In the genomic region with DNA sequence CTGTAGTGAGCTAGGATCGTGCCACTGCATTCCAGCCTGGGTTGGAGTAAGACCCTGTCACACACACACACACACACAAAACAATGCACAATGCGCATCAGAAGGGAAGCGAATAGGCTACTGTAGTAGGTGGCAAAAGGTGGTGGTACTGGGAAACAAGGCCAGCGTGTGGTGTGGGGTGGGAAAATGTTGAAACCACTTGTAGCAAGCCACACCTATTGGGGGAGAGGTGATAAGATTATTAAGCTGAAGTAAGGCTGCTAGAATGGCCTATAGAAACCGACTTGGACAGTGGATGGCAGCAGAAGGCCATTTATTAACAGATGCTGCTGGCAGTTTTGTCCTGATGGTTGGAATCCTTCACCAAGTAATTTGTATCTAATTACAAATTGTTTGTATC, we compare ENCODE assay signal across 8 cellular contexts. TPM values are rescaled to one million over a fixed set of nuclear protein-coding genes. Genes with fewer than 3 reads are reported as not detected.
DNase-seq lines count a peak whose midpoint lies in the region; TF ChIP-seq lines count a peak whose summit lies in the region.

No MANE protein-coding gene starts in this region.

- DNase-seq in AG04449 (ENCODE audit: low read depth, low spot score) (no peak), GM12865 (ENCODE audit: low read depth) (peak; percentile 40), WERI-Rb-1 (no peak), kidney glomerular epithelial cell (lab: John Stamatoyannopoulos, UW) (peak; percentile 22), inferior parietal cortex (ENCODE audit: extremely low spot score) (no peak), ureter (ENCODE audit: low spot score) (no peak), C1 segment of cervical spinal cord (lab: John Stamatoyannopoulos, UW) (no peak), CD1c-positive myeloid dendritic cell (ENCODE audit: extremely low spot score) (no peak)

- POLR2A ChIA-PET in AG04449 (lab: Yijun Ruan, JAX): no interaction called here

- CTCF ChIA-PET in AG04449 (lab: Yijun Ruan, JAX): interaction anchor here (0.7 to 5.3 kb wide), 6 partner anchors 8 to 166 kb away, joined by 3 to 34 read pairs (median 4); no protein-coding TSS in a partner anchor

- no peaks in the 10 kb centered on the region for H3K27me3 ChIP-seq in WERI-Rb-1 (ENCODE audit: insufficient read depth, low read depth, severe bottlenecking)

- TF ChIP-seq CTCF in AG04449 (IDR thresholded peaks at IDR 0.05; ENCODE audit: insufficient read depth, low read length, missing control alignments): no peak
- TF ChIP-seq CTCF in GM12865 (IDR thresholded peaks at IDR 0.05; ENCODE audit: insufficient read depth, low read depth, low read length, missing control alignments): no peak
- no peak for TF ChIP-seq CTCF in WERI-Rb-1 (IDR thresholded peaks at IDR 0.05; ENCODE audit: low read depth, low read length)

- H3K4me3 ChIP-seq in AG04449 (ENCODE audit: low read depth, low read length): peak overlapping the region; percentile 79
- peak overlapping the region; percentile 72 for H3K4me3 ChIP-seq in GM12865 (ENCODE audit: low read depth, low read length)
- peak overlapping the region; percentile 88 for H3K4me3 ChIP-seq in WERI-Rb-1 (ENCODE audit: low read depth, low read length)

- H3K36me3 ChIP-seq in WERI-Rb-1: peaks cover 68% of the 10 kb centered on the region

- no peak overlapping the region for H3K27ac ChIP-seq in WERI-Rb-1

- H3K9me3 ChIP-seq in WERI-Rb-1 (ENCODE audit: severe bottlenecking): no peaks in the 10 kb centered on the region

RNA-seq across cellular contexts. Expression of gene CHCHD1, which starts 7.2 kb away (rescaled TPM):
- 14.9 TPM for total RNA-seq in ureter

RNA-seq across cellular contexts. Expression of gene ZSWIM8, which starts 10.8 kb away (rescaled TPM):
- total RNA-seq in ureter: 129 TPM

RNA-seq across cellular contexts. Expression of gene SEC24C, which starts 30.5 kb away (rescaled TPM):
- total RNA-seq in ureter: 87.5 TPM

RNA-seq across cellular contexts. Expression of gene NDST2, which starts 36.8 kb away (rescaled TPM):
- total RNA-seq in ureter: 37.5 TPM

Comparison
In these comparisons a context has a peak if more than half of its experiments do, and no peak if none do; other contexts are left out.
1. DNase-seq: peak in GM12865 (single experiment) and kidney glomerular epithelial cell (single experiment); none in AG04449 (single experiment), WERI-Rb-1 (single experiment), inferior parietal cortex (single experiment), ureter (single experiment), C1 segment of cervical spinal cord (0 of 14) and CD1c-positive myeloid dendritic cell (single experiment).
2. Peak in every context shown above with its lines, with median percentiles within 50 percentile points of each other: H3K4me3 ChIP-seq.